ENCODE assay signal across 12 cellular contexts in genomic region chr5:3594514-3595101, GRCh38. TPM values are rescaled to one million over a fixed set of nuclear protein-coding genes. Genes with fewer than 3 reads are reported as not detected.
DNase-seq lines count a peak whose midpoint lies in the region; ATAC-seq, FAIRE-seq and TF ChIP-seq lines count a peak whose summit lies in the region.
"Had no signal": no experiment of that assay in that cellular context is flagged by ENCODE, and none has a peak within 500 bp of the region (broad histone marks: within the 10 kb centered on the region; RNA-seq: fewer than 3 reads in every experiment).

No MANE protein-coding gene starts in this region.

- no peaks in the 10 kb centered on the region for H3K9me3 ChIP-seq in mesenchymal stem cell (ENCODE audit: control insufficient read depth, low read length)

- H3K4me1 ChIP-seq in mesenchymal stem cell (ENCODE audit: control insufficient read depth, insufficient read depth, low read depth, low read length): peaks cover 7% of the 10 kb centered on the region

- no peak overlapping the region for H2AK5ac ChIP-seq in mesenchymal stem cell (ENCODE audit: low read length, severe bottlenecking)

- peaks cover 0 to 5% of the 10 kb centered on the region in 2 experiments for H3K36me3 ChIP-seq in mesenchymal stem cell (ENCODE audit: control insufficient read depth in 1 of 2, insufficient read depth in 2 of 2, low read depth in 1 of 2, low read length in 2 of 2)

- no peak overlapping the region for H3K14ac ChIP-seq in mesenchymal stem cell (ENCODE audit: low read length in 2 of 2)

- no peak overlapping the region for H4K91ac ChIP-seq in mesenchymal stem cell (ENCODE audit: low read length)

- peak overlapping the region in 1 of 2 experiments; percentile 31 for H3K23ac ChIP-seq in mesenchymal stem cell (ENCODE audit: low read length in 2 of 2)

- no peak for FAIRE-seq in urothelium cell line (lab: Jason Lieb, UNC)

- H3K79me1 ChIP-seq in mesenchymal stem cell (replicated peaks; ENCODE audit: low read length, poor library complexity, severe bottlenecking): no peaks in the 10 kb centered on the region

- intact Hi-C loops in Right ventricle myocardium inferior (cut with DNase I) (no loop called here), cardiac septum (cut with DNase I) (loop anchor here (5.0 kb wide), 1 partner anchor 842 kb away; the partner anchor contains the start of gene IRX2)

- no peak overlapping the region for H3K27ac Mint-ChIP-seq in endothelial cell (ENCODE audit: unreplicated experiment)
- H3K27ac Mint-ChIP-seq: CD14-positive monocyte had no signal

- no peak overlapping the region for H4K8ac ChIP-seq in mesenchymal stem cell (ENCODE audit: low read length)

- H3K36me3 Mint-ChIP-seq in endothelial cell (ENCODE audit: low read depth, unreplicated experiment): peaks cover 3% of the 10 kb centered on the region

- no peak overlapping the region for H3K4me3 Mint-ChIP-seq in endothelial cell (ENCODE audit: unreplicated experiment)

- no peak overlapping the region for H3K27ac ChIP-seq in mesenchymal stem cell (ENCODE audit: low read length, poor library complexity, severe bottlenecking)

- peak overlapping the region; percentile 38 for H3K9ac ChIP-seq in mesenchymal stem cell (ENCODE audit: low read length)

- peaks cover 10% of the 10 kb centered on the region for H3K4me1 Mint-ChIP-seq in endothelial cell (ENCODE audit: unreplicated experiment)
- H3K4me1 Mint-ChIP-seq: CD14-positive monocyte had no signal

- H3K4me2 ChIP-seq in mesenchymal stem cell (ENCODE audit: low read length, poor library complexity, severe bottlenecking): no peak overlapping the region

- no peak overlapping the region for H2BK12ac ChIP-seq in mesenchymal stem cell (ENCODE audit: low read length in 2 of 2)

- H3K4me3 ChIP-seq in mesenchymal stem cell (ENCODE audit: insufficient read depth in 1 of 2, low read depth in 1 of 2, low read length in 2 of 2): peak overlapping the region in 1 of 2 experiments; percentile 77

- no peak overlapping the region for H2BK15ac ChIP-seq in mesenchymal stem cell (ENCODE audit: low read depth, poor library complexity, severe bottlenecking)

- H3K9me3 Mint-ChIP-seq in endothelial cell (ENCODE audit: unreplicated experiment): peaks cover 11% of the 10 kb centered on the region

- ATAC-seq in Right ventricle myocardium inferior: peak; percentile 16
- ATAC-seq in GM21723 (IDR thresholded peaks at IDR 0.05; ENCODE audit: unreplicated experiment): no peak

- DNase-seq in Right ventricle myocardium inferior (ENCODE audit: missing footprints): no peak
- DNase-seq in cardiac septum (ENCODE audit: low spot score): no peak
- DNase-seq in endothelial cell (ENCODE audit: low spot score): peak; percentile 33
- DNase-seq in mesenchymal stem cell: no peak
- DNase-seq in urothelium cell line (ENCODE audit: low spot score): no peak
- no peak for DNase-seq in NCI-H226
- no peak for DNase-seq in pons (ENCODE audit: low spot score)
- DNase-seq: activated CD4-positive, CD25-positive, alpha-beta regulatory T cell; HCEC 1CT had no signal

- no peak for TF ChIP-seq CTCF in endothelial cell (IDR thresholded peaks at IDR 0.05; ENCODE audit: unreplicated experiment)

- peaks cover 34 to 93% of the 10 kb centered on the region in 2 experiments for H3K27me3 ChIP-seq in mesenchymal stem cell (ENCODE audit: control insufficient read depth in 1 of 2, insufficient read depth in 1 of 2, low read length in 2 of 2)

- no peak overlapping the region for H2AFZ ChIP-seq in mesenchymal stem cell (ENCODE audit: low read depth, low read length)

- H2BK120ac ChIP-seq in mesenchymal stem cell (ENCODE audit: low read depth, low read length): no peak overlapping the region

- no peak overlapping the region for H3K4ac ChIP-seq in mesenchymal stem cell (ENCODE audit: low read depth in 1 of 2, low read length in 2 of 2)

- H2BK5ac ChIP-seq in mesenchymal stem cell (ENCODE audit: low read depth, low read length, poor library complexity, severe bottlenecking): no peak overlapping the region

- no peak overlapping the region for H3K18ac ChIP-seq in mesenchymal stem cell (ENCODE audit: low read depth in 1 of 2, low read length in 2 of 2)

- H3K27me3 Mint-ChIP-seq in endothelial cell (ENCODE audit: unreplicated experiment): peaks cover 39% of the 10 kb centered on the region

- under 1% methylated on average over 54 of the region's 60 CpGs for WGBS in mesenchymal stem cell

RNA-seq across cellular contexts. Expression of gene IRX1, which starts 1.0 kb away (rescaled TPM):
- 1.3 TPM for total RNA-seq in Right ventricle myocardium inferior
- 1.2 TPM for total RNA-seq in cardiac septum
- total RNA-seq in endothelial cell (ENCODE audit: unreplicated experiment): not detected
- polyA plus RNA-seq in mesenchymal stem cell (2013, experiment 1 of 2): not detected
- polyA plus RNA-seq in mesenchymal stem cell (2013, experiment 2 of 2): not detected
- total RNA-seq: HT-29 had no signal
- polyA plus RNA-seq: CD14-positive monocyte had no signal
